35 cellular contexts compared by ENCODE assay signal in genomic region chr15:84794148-84794547, GRCh38.
"Had no signal": no experiment of that assay in that cellular context is flagged by ENCODE, and none has a peak within 500 bp of the region (broad histone marks: within the 10 kb centered on the region; RNA-seq: fewer than 3 reads in every experiment).

No MANE protein-coding gene starts in this region.

- H3K27me3 ChIP-seq: MG63 had no signal

- H3K4me3 ChIP-seq: MG63 had no signal

- DNase-seq: Karpas-422, Kasumi-1, MG63, MM.1S, MV-4-11, NCI-H1048, NCI-H1092, NCI-H1092 treated with DMSO at 0.1 percent for 48 hours, NCI-H1105, NCI-H1105 treated with DMSO at 0.1 percent for 48 hours, NCI-H1417, NCI-H1417 treated with DMSO at 0.1 percent for 48 hours, NCI-H1436, NCI-H1436 treated with DMSO at 0.1 percent for 48 hours, NCI-H146, NCI-H1694, NCI-H1694 treated with DMSO at 0.1 percent for 48 hours, NCI-H187, NCI-H187 treated with DMSO at 0.1 percent for 48 hours, NCI-H1930, NCI-H2029, NCI-H2029 treated with DMSO at 0.1 percent for 48 hours, NCI-H2081, NCI-H2081 treated with DMSO at 0.1 percent for 48 hours, NCI-H2107, NCI-H2171, NCI-H2171 treated with DMSO at 0.1 percent for 48 hours, NCI-H2227 treated with DMSO at 0.1 percent for 48 hours, NCI-H226, NCI-H345, NCI-H446, NCI-H446 treated with DMSO at 0.1 percent for 48 hours, NCI-H510A, NCI-H510A treated with DMSO at 0.1 percent for 48 hours, NCI-H524 had no signal

- H3K9me3 ChIP-seq: MG63 had no signal
